ENCODE assay signal across 22 cellular contexts in genomic region chr14:64208981-64209380, GRCh38.
DNase-seq lines count a peak whose midpoint lies in the region; ATAC-seq and TF ChIP-seq lines count a peak whose summit lies in the region.
"Had no signal": no experiment of that assay in that cellular context is flagged by ENCODE, and none has a peak within 500 bp of the region (broad histone marks: within the 10 kb centered on the region; RNA-seq: fewer than 3 reads in every experiment).

No MANE protein-coding gene starts in this region.

- H3K27ac Mint-ChIP-seq in IgD-negative memory B cell = peak overlapping the region; percentile 82 to 92 (median 88)
- peak overlapping the region; percentile 63 for H3K27ac Mint-ChIP-seq in stimulated activated naive B cell treated with anti-CD40 and anti-IgM and Interleukin-4, amounts not matched to agents 10 μg/mL and 1 μg/mL and 100 μg/mL, for 72 hours
- H3K27ac Mint-ChIP-seq: activated CD4-positive, alpha-beta memory T cell treated with anti-CD3 and anti-CD28 coated beads for 36 hours; activated naive CD8-positive, alpha-beta T cell treated with anti-CD3 and anti-CD28 coated beads, Interleukin-2, amount 50 U/mL, for 24 hours; activated T-helper 17 cell treated with anti-CD3 and anti-CD28 coated beads, Interleukin-2, amount 50 U/mL, for 72 hours; CD8-positive, alpha-beta T cell; stimulated activated naive CD8-positive, alpha-beta T cell treated with anti-CD3 and anti-CD28 coated beads, Interleukin-15, amount 100 ng/mL, for 72 hours had no signal

- peaks cover 3 to 30% (median 28%) of the 10 kb centered on the region in 3 donors for H3K4me1 Mint-ChIP-seq in IgD-negative memory B cell
- peaks cover 20 to 34% of the 10 kb centered on the region in 2 donors for H3K4me1 Mint-ChIP-seq in stimulated activated naive B cell treated with anti-CD40 and anti-IgM and Interleukin-4, amounts not matched to agents 10 μg/mL and 1 μg/mL and 100 μg/mL, for 72 hours
- H3K4me1 Mint-ChIP-seq: activated T-helper 17 cell treated with anti-CD3 and anti-CD28 coated beads, Interleukin-2, amount 50 U/mL, for 72 hours; stimulated activated naive CD8-positive, alpha-beta T cell treated with anti-CD3 and anti-CD28 coated beads, Interleukin-15, amount 100 ng/mL, for 72 hours had no signal

- WGBS in lower leg skin, 2 donors = 87 to 92% methylated on average over 10 of the region's 10 CpGs

- ATAC-seq in lower lobe of right lung = peak; percentile 16 to 36
- no peak for ATAC-seq in stimulated activated naive B cell treated with anti-CD40 and anti-IgM and Interleukin-4, amounts not matched to agents 10 μg/mL and 1 μg/mL and 100 μg/mL, for 72 hours (replicated peaks)
- ATAC-seq in GM18517 (IDR thresholded peaks at IDR 0.05; ENCODE audit: unreplicated experiment) = no peak
- ATAC-seq: activated naive CD8-positive, alpha-beta T cell treated with anti-CD3 and anti-CD28 coated beads, Interleukin-2, amount 50 U/mL, for 24 hours; activated T-helper 17 cell treated with anti-CD3 and anti-CD28 coated beads, Interleukin-2, amount 50 U/mL, for 72 hours; CD8-positive, alpha-beta T cell; stimulated activated naive CD8-positive, alpha-beta T cell treated with anti-CD3 and anti-CD28 coated beads, Interleukin-15, amount 100 ng/mL, for 72 hours had no signal

- TF ChIP-seq CTCF in lower lobe of right lung (IDR thresholded peaks at IDR 0.05) = no peak
- TF ChIP-seq CTCF in lower leg skin (IDR thresholded peaks at IDR 0.05) = no peak

- no peaks in the 10 kb centered on the region for H3K9me3 ChIP-seq in lower lobe of right lung
- H3K9me3 ChIP-seq: tibial artery had no signal

- H3K27ac ChIP-seq in lower lobe of right lung = peak overlapping the region; percentile 67
- H3K27ac ChIP-seq: HL-60, tibial artery had no signal

- no peaks in the 10 kb centered on the region for H3K27me3 ChIP-seq in lower lobe of right lung (ENCODE audit: low read depth)
- H3K27me3 ChIP-seq: dorsolateral prefrontal cortex, tibial artery had no signal

- peaks cover 3% of the 10 kb centered on the region for H3K36me3 Mint-ChIP-seq in IgD-negative memory B cell
- peaks cover 5 to 15% of the 10 kb centered on the region in 2 donors for H3K36me3 Mint-ChIP-seq in stimulated activated naive B cell treated with anti-CD40 and anti-IgM and Interleukin-4, amounts not matched to agents 10 μg/mL and 1 μg/mL and 100 μg/mL, for 72 hours

- H3K27me3 Mint-ChIP-seq in IgD-negative memory B cell = no peaks in the 10 kb centered on the region
- no peaks in the 10 kb centered on the region for H3K27me3 Mint-ChIP-seq in stimulated activated naive B cell treated with anti-CD40 and anti-IgM and Interleukin-4, amounts not matched to agents 10 μg/mL and 1 μg/mL and 100 μg/mL, for 72 hours
- H3K27me3 Mint-ChIP-seq: activated CD4-positive, alpha-beta memory T cell treated with anti-CD3 and anti-CD28 coated beads for 36 hours; activated naive CD8-positive, alpha-beta T cell treated with anti-CD3 and anti-CD28 coated beads, Interleukin-2, amount 50 U/mL, for 24 hours; activated T-helper 17 cell treated with anti-CD3 and anti-CD28 coated beads, Interleukin-2, amount 50 U/mL, for 72 hours; stimulated activated naive CD8-positive, alpha-beta T cell treated with anti-CD3 and anti-CD28 coated beads, Interleukin-15, amount 100 ng/mL, for 72 hours had no signal

- intact Hi-C loops in cardiac septum (cut with DNase I) (no loop called here), lower lobe of right lung (cut with DNase I) (no loop called here), lower leg skin (cut with DNase I; ENCODE audit: low total_unique reads) (no loop called here)

- H3K36me3 ChIP-seq in lower lobe of right lung = peaks cover 60% of the 10 kb centered on the region

- H3K4me3 ChIP-seq in lower lobe of right lung (peak overlapping the region; percentile 24), lower leg skin (ENCODE audit: low read depth, poor library complexity, severe bottlenecking) (no peak overlapping the region)
- H3K4me3 ChIP-seq: dorsolateral prefrontal cortex, tibial artery had no signal

- H3K4me1 ChIP-seq in lower lobe of right lung = peaks cover 25% of the 10 kb centered on the region
- H3K4me1 ChIP-seq: tibial artery had no signal

- no peak for TF ChIP-seq POLR2A in lower leg skin (IDR thresholded peaks at IDR 0.05)

- peak overlapping the region in 3 of 4 donors; percentile 43 to 74 (median 72) for H3K4me3 Mint-ChIP-seq in IgD-negative memory B cell
- peak overlapping the region in 1 of 2 donors; percentile 40 for H3K4me3 Mint-ChIP-seq in stimulated activated naive B cell treated with anti-CD40 and anti-IgM and Interleukin-4, amounts not matched to agents 10 μg/mL and 1 μg/mL and 100 μg/mL, for 72 hours
- H3K4me3 Mint-ChIP-seq: activated CD4-positive, alpha-beta memory T cell treated with anti-CD3 and anti-CD28 coated beads for 36 hours; activated naive CD8-positive, alpha-beta T cell treated with anti-CD3 and anti-CD28 coated beads, Interleukin-2, amount 50 U/mL, for 24 hours; activated T-helper 17 cell treated with anti-CD3 and anti-CD28 coated beads, Interleukin-2, amount 50 U/mL, for 72 hours; CD8-positive, alpha-beta T cell; stimulated activated naive CD8-positive, alpha-beta T cell treated with anti-CD3 and anti-CD28 coated beads, Interleukin-15, amount 100 ng/mL, for 72 hours had no signal

- DNase-seq in cardiac septum (ENCODE audit: low spot score) (peak; percentile 39), lower lobe of right lung (no peak), lower leg skin (ENCODE audit: low spot score in 2 of 2) (no peak), iPS-NIHi11 (ENCODE audit: low spot score) (no peak), occipital lobe (lab: John Stamatoyannopoulos, UW) (no peak)
- DNase-seq in stimulated activated naive B cell treated with anti-CD40 and anti-IgM and Interleukin-4, amounts not matched to agents 10 μg/mL and 1 μg/mL and 100 μg/mL, for 72 hours = no peak
- DNase-seq: activated CD4-positive, alpha-beta memory T cell treated with anti-CD3 and anti-CD28 coated beads for 36 hours; activated CD8-positive, alpha-beta memory T cell treated with anti-CD3 and anti-CD28 coated beads, Interleukin-2, amount 50 U/mL, for 48 hours; activated naive CD8-positive, alpha-beta T cell treated with anti-CD3 and anti-CD28 coated beads, Interleukin-2, amount 50 U/mL, for 24 hours; CD8-positive, alpha-beta T cell; DMS 273 treated with DMSO at 0.1 percent for 48 hours; dorsolateral prefrontal cortex; NCI-H1092; NCI-H1930; stimulated activated CD4-positive, alpha-beta T cell treated with anti-CD3 and anti-CD28 coated beads, Interleukin-12 subunit alpha, Interleukin-12 subunit beta, amount 100 ng/mL, for 4 hours; stimulated activated CD4-positive, alpha-beta T cell treated with anti-CD3 and anti-CD28 coated beads, Interleukin-4, amount 100 ng/mL, for 4 hours; stimulated activated naive CD8-positive, alpha-beta T cell treated with anti-CD3 and anti-CD28 coated beads, Interleukin-15, amount 100 ng/mL, for 72 hours; tibial artery had no signal

- H3K9me3 Mint-ChIP-seq in IgD-negative memory B cell = no peaks in the 10 kb centered on the region
- H3K9me3 Mint-ChIP-seq in stimulated activated naive B cell treated with anti-CD40 and anti-IgM and Interleukin-4, amounts not matched to agents 10 μg/mL and 1 μg/mL and 100 μg/mL, for 72 hours = no peaks in the 10 kb centered on the region
- H3K9me3 Mint-ChIP-seq: activated CD4-positive, alpha-beta memory T cell treated with anti-CD3 and anti-CD28 coated beads for 36 hours; activated naive CD8-positive, alpha-beta T cell treated with anti-CD3 and anti-CD28 coated beads, Interleukin-2, amount 50 U/mL, for 24 hours; activated T-helper 17 cell treated with anti-CD3 and anti-CD28 coated beads, Interleukin-2, amount 50 U/mL, for 72 hours; CD8-positive, alpha-beta T cell; stimulated activated naive CD8-positive, alpha-beta T cell treated with anti-CD3 and anti-CD28 coated beads, Interleukin-15, amount 100 ng/mL, for 72 hours had no signal

Comparison
In these comparisons a context has a peak if more than half of its experiments do, and no peak if none do; other contexts are left out.
1. ATAC-seq: peak in lower lobe of right lung (2 of 2); none in stimulated activated naive B cell treated with anti-CD40 and anti-IgM and Interleukin-4, amounts not matched to agents 10 μg/mL and 1 μg/mL and 100 μg/mL, for 72 hours (0 of 2) and GM18517 (single experiment).